31 cellular contexts compared by ENCODE assay signal in the genomic region with DNA sequence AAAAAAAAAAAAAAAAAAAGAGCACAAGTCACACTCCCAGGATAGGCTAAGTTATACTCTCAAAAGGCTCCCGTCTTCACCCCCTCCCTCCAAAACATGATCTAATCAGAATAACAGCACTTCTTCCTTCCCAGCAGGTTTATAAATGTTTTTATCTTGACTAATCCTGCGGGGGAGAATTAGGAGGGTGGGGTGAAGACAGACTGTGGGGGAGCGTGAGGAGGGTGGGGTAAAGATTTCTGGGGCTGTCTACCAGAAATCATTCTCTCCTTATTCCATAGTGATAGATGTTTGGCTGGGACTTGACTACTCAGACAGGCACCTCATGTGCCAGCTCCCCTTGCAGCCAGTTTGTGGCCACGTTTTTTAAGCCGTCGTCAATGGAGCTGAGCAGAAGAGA. TPM values are rescaled to one million over a fixed set of nuclear protein-coding genes. Genes with fewer than 3 reads are reported as not detected.
"Had no signal": no experiment of that assay in that cellular context is flagged by ENCODE, and none has a peak within 500 bp of the region (broad histone marks: within the 10 kb centered on the region; RNA-seq: fewer than 3 reads in every experiment).

No MANE protein-coding gene starts in this region.

- H3K4me3 ChIP-seq: ascending aorta, cardiac muscle cell, MG63, Peyer's patch had no signal

- H3K27me3 ChIP-seq: ascending aorta, cardiac muscle cell, MG63, Peyer's patch had no signal

- H3K27me3 Mint-ChIP-seq: brain had no signal

- ATAC-seq: activated CD8-positive, alpha-beta T cell treated with anti-CD3 and anti-CD28 coated beads, Interleukin-2, amount 10 ng/mL, durations not matched to agents 7 days and 5 days had no signal

- DNase-seq: activated CD4-positive, alpha-beta T cell treated with anti-CD3 and anti-CD28 coated beads for 48 hours; activated CD4-positive, alpha-beta T cell treated with anti-CD3 and anti-CD28 coated beads, Interleukin-2, amount 50 U/mL, for 4 hours; activated CD4-positive, CD25-positive, alpha-beta regulatory T cell treated with anti-CD3 and anti-CD28 coated beads, Interleukin-2, amount 50 U/mL, for 72 hours; activated CD8-positive, alpha-beta memory T cell treated with anti-CD3 and anti-CD28 coated beads, Interleukin-2, amount 50 U/mL, for 48 hours; activated CD8-positive, alpha-beta T cell treated with anti-CD3 and anti-CD28 coated beads, Interleukin-2, amount 10 ng/mL, durations not matched to agents 7 days and 5 days; activated effector memory CD4-positive, alpha-beta T cell treated with Interleukin-2 at 50 U/mL for 16 hours; activated naive CD4-positive, alpha-beta T cell; activated T-cell treated with anti-CD3 and anti-CD28 coated beads, Interleukin-2, amount 50 U/mL, for 1 hour; MG63; NCI-H1092 treated with DMSO at 0.1 percent for 48 hours; NCI-H1417 treated with DMSO at 0.1 percent for 48 hours; NCI-H1694; NCI-H2029; NCI-H2107; NCI-H2171 treated with DMSO at 0.1 percent for 48 hours; NCI-H345; NCI-H510A; NCI-H526 treated with DMSO at 0.1 percent for 48 hours; NK-92 treated with Interleukin-12 subunit alpha and Interleukin-12 subunit beta, amount 100 ng/mL, for 24 hours; OCI-M1; Peyer's patch; SHP77 treated with DMSO at 0.1 percent for 48 hours; T-helper 17 cell; T-helper 9 cell had no signal

- H3K36me3 ChIP-seq: ascending aorta, cardiac muscle cell, MG63, Peyer's patch had no signal

- H3K27ac Mint-ChIP-seq: activated CD8-positive, alpha-beta T cell treated with anti-CD3 and anti-CD28 coated beads, Interleukin-2, amount 10 ng/mL, durations not matched to agents 7 days and 5 days; activated naive CD4-positive, alpha-beta T cell treated with anti-CD3 and anti-CD28 coated beads, Interleukin-2, amount 50 U/mL, for 24 hours; activated T-helper 1 cell treated with anti-CD3 and anti-CD28 coated beads, Interleukin-12 subunit alpha, Interleukin-12 subunit beta, Interleukin-2, Interleukin-4 antibody, amounts not matched to agents 30 ng/mL and 10 ng/mL and 1 ng/mL, durations not matched to agents 14 hours and 24 hours and 36 hours; brain; T-helper 17 cell; WTC11 had no signal

- H3K36me3 Mint-ChIP-seq: activated naive CD4-positive, alpha-beta T cell treated with anti-CD3 and anti-CD28 coated beads, Interleukin-2, amount 50 U/mL, for 24 hours; brain; WTC11 had no signal

- H3K4me3 Mint-ChIP-seq: activated CD8-positive, alpha-beta T cell treated with anti-CD3 and anti-CD28 coated beads, Interleukin-2, amount 10 ng/mL, durations not matched to agents 7 days and 5 days; activated naive CD4-positive, alpha-beta T cell treated with anti-CD3 and anti-CD28 coated beads, Interleukin-2, amount 50 U/mL, for 24 hours; activated T-helper 1 cell treated with anti-CD3 and anti-CD28 coated beads, Interleukin-12 subunit alpha, Interleukin-12 subunit beta, Interleukin-2, Interleukin-4 antibody, amounts not matched to agents 30 ng/mL and 10 ng/mL and 1 ng/mL, durations not matched to agents 14 hours and 24 hours and 36 hours; brain; T-helper 17 cell; WTC11 had no signal

- H3K9me3 ChIP-seq: ascending aorta, MG63, Peyer's patch had no signal

- H3K9me3 Mint-ChIP-seq: activated naive CD4-positive, alpha-beta T cell treated with anti-CD3 and anti-CD28 coated beads, Interleukin-2, amount 50 U/mL, for 24 hours; activated T-helper 1 cell treated with anti-CD3 and anti-CD28 coated beads, Interleukin-12 subunit alpha, Interleukin-12 subunit beta, Interleukin-2, Interleukin-4 antibody, amounts not matched to agents 30 ng/mL and 10 ng/mL and 1 ng/mL, durations not matched to agents 14 hours and 24 hours and 36 hours; brain; WTC11 had no signal

- H3K4me1 ChIP-seq: ascending aorta, Peyer's patch had no signal

- H3K27ac ChIP-seq: ascending aorta, cardiac muscle cell, Peyer's patch had no signal

RNA-seq across cellular contexts. Expression of a gene that starts 17.0 kb away (rescaled TPM):
- total RNA-seq: activated CD8-positive, alpha-beta T cell treated with anti-CD3 and anti-CD28 coated beads, Interleukin-2, amount 10 ng/mL, durations not matched to agents 7 days and 5 days; activated T-helper 1 cell treated with anti-CD3 and anti-CD28 coated beads, Interleukin-12 subunit alpha, Interleukin-12 subunit beta, Interleukin-2, Interleukin-4 antibody, amounts not matched to agents 30 ng/mL and 10 ng/mL and 1 ng/mL, durations not matched to agents 14 hours and 24 hours and 36 hours; ascending aorta; SK-MEL-5 had no signal

RNA-seq across cellular contexts. Expression of a gene that starts 43.2 kb away (rescaled TPM):
- total RNA-seq: ascending aorta had no signal
